28 cellular contexts compared by ENCODE assay signal in genomic region chr4:55499495-55499894, GRCh38.
"Had no signal": no experiment of that assay in that cellular context is flagged by ENCODE, and none has a peak within 500 bp of the region (broad histone marks: within the 10 kb centered on the region; RNA-seq: fewer than 3 reads in every experiment).

No MANE protein-coding gene starts in this region.

- H3K4me1 Mint-ChIP-seq: mesothelial cell of epicardium had no signal

- H3K27me3 ChIP-seq: adrenal gland, body of pancreas, colonic mucosa, gastrocnemius medialis, hepatocyte, spleen, suprapubic skin, tibial artery, upper lobe of right lung had no signal

- H3K36me3 ChIP-seq: adrenal gland, colonic mucosa, gastrocnemius medialis, suprapubic skin, upper lobe of right lung had no signal

- H3K27me3 Mint-ChIP-seq: activated B cell treated with CpG ODN at 0.5 μM for 24 hours; activated naive CD8-positive, alpha-beta T cell; naive thymus-derived CD4-positive, alpha-beta T cell; T-helper 17 cell had no signal

- H3K4me3 Mint-ChIP-seq: activated B cell treated with CpG ODN at 0.5 μM for 24 hours; activated naive CD8-positive, alpha-beta T cell; mesothelial cell of epicardium; naive thymus-derived CD4-positive, alpha-beta T cell; T-helper 17 cell had no signal

- H2AFZ ChIP-seq: hepatocyte had no signal

- H3K4me3 ChIP-seq: adrenal gland, body of pancreas, colonic mucosa, gastrocnemius medialis, hepatocyte, spleen, suprapubic skin, tibial artery, upper lobe of right lung had no signal

- H3K27ac ChIP-seq: adrenal gland, body of pancreas, colonic mucosa, gastrocnemius medialis, hepatocyte, spleen, suprapubic skin, tibial artery, upper lobe of right lung had no signal

- ATAC-seq: body of pancreas; gastrocnemius medialis; left cardiac atrium; left ventricle myocardium superior; naive thymus-derived CD4-positive, alpha-beta T cell; right cardiac atrium; T-helper 17 cell; upper lobe of right lung had no signal

- H3K4me2 ChIP-seq: hepatocyte had no signal

- H3K27ac Mint-ChIP-seq: activated B cell treated with CpG ODN at 0.5 μM for 24 hours; activated naive CD8-positive, alpha-beta T cell; mesothelial cell of epicardium; naive thymus-derived CD4-positive, alpha-beta T cell had no signal

- H3K4me1 ChIP-seq: body of pancreas, colonic mucosa, spleen, suprapubic skin, tibial artery, upper lobe of right lung had no signal

- DNase-seq: activated B cell treated with CpG ODN at 0.5 μM for 24 hours; activated CD4-positive, alpha-beta T cell treated with anti-CD3 and anti-CD28 coated beads for 4 hours; activated CD4-positive, alpha-beta T cell treated with anti-CD3 and anti-CD28 coated beads, Interleukin-2, amount 50 U/mL, for 48 hours; activated CD8-positive, alpha-beta memory T cell treated with anti-CD3 and anti-CD28 coated beads for 24 hours; activated effector memory CD4-positive, alpha-beta T cell treated with Interleukin-2 at 50 U/mL for 16 hours; activated naive CD4-positive, alpha-beta T cell treated with Interleukin-2 at 50 U/mL for 16 hours; adrenal gland; aorta; body of pancreas; colonic mucosa; effector memory CD4-positive, alpha-beta T cell; erythroblast; gastrocnemius medialis; left cardiac atrium; left ventricle myocardium superior; naive thymus-derived CD4-positive, alpha-beta T cell; right cardiac atrium; spleen; stimulated activated naive CD4-positive, alpha-beta T cell; SW 1271; T-helper 17 cell; T1000; tibial artery; upper lobe of right lung had no signal

- H3K9me3 ChIP-seq: adrenal gland, body of pancreas, colonic mucosa, gastrocnemius medialis, suprapubic skin, tibial artery, upper lobe of right lung had no signal
